Comparison of ENCODE assay signal across 16 cellular contexts in genomic region chr14:54221971-54222370, GRCh38.
A peak's percentile ranks its signal among the peaks of the same experiment; 100 is the strongest.
DNase-seq lines count a peak whose midpoint lies in the region; ATAC-seq and TF ChIP-seq lines count a peak whose summit lies in the region.
"Had no signal": no experiment of that assay in that cellular context is flagged by ENCODE, and none has a peak within 500 bp of the region (broad histone marks: within the 10 kb centered on the region; RNA-seq: fewer than 3 reads in every experiment).

No MANE protein-coding gene starts in this region.

- peak overlapping the region; percentile 82 for H3K4me3 Mint-ChIP-seq in nephron progenitor cell
- H3K4me3 Mint-ChIP-seq: B cell had no signal

- H3K9me2 ChIP-seq in OCI-LY7 (ENCODE audit: insufficient read depth, low read length) = no peaks in the 10 kb centered on the region

- DNase-seq in left ventricle myocardium superior = peak; percentile 40
- no peak for DNase-seq in Right ventricle myocardium superior
- DNase-seq in cerebellar cortex (ENCODE audit: low spot score) = peak; percentile 61
- no peak for DNase-seq in nephron progenitor cell
- DNase-seq in OCI-LY7 (ENCODE audit: low spot score) = no peak
- DNase-seq in UCSD-AML1 (lab: John Stamatoyannopoulos, UW; ENCODE audit: unreplicated experiment) = no peak
- DNase-seq: DMS79, KBM-7, NCI-H1092, NCI-H1436 treated with DMSO at 0.1 percent for 48 hours, NCI-H1930, PC-3, SHP77 had no signal

- no peak overlapping the region for H3K4me3 ChIP-seq in OCI-LY7 (ENCODE audit: low read depth, low read length, poor library complexity, severe bottlenecking)

- POLR2A ChIA-PET in OCI-LY7 (lab: Charles Lee) = interaction anchor here (1.0 to 1.3 kb wide), 2 partner anchors 9 to 22 kb away, joined by 3 read pairs; no protein-coding TSS in a partner anchor

- H4K20me1 ChIP-seq in OCI-LY7 (ENCODE audit: insufficient read depth, low read length) = no peaks in the 10 kb centered on the region

- peaks cover 92% of the 10 kb centered on the region for H3K4me1 Mint-ChIP-seq in nephron progenitor cell

- no peaks in the 10 kb centered on the region for H3K9me3 ChIP-seq in OCI-LY7 (ENCODE audit: low read length)

- H3K9me3 Mint-ChIP-seq in nephron progenitor cell = peaks cover under 1% of the 10 kb centered on the region

- no peaks in the 10 kb centered on the region for H3K27me3 Mint-ChIP-seq in nephron progenitor cell (ENCODE audit: low read depth, poor library complexity)

- H3K4me1 ChIP-seq in OCI-LY7 (ENCODE audit: insufficient read depth, low read length, poor library complexity, severe bottlenecking) = no peaks in the 10 kb centered on the region

- H3K27ac ChIP-seq in OCI-LY7 (ENCODE audit: low read depth, low read length, poor library complexity, severe bottlenecking) = no peak overlapping the region

- no TSS peak for BruUV-seq in OCI-LY7 (replicated peaks; lab: Mats Ljungman, UMichigan)

- H2AFZ ChIP-seq in OCI-LY7 (ENCODE audit: low read length) = no peak overlapping the region

- intact Hi-C loops in left ventricle myocardium superior (cut with micrococcal nuclease) (no loop called here), Right ventricle myocardium superior (cut with DNase I) (no loop called here), OCI-LY7 (cut with micrococcal nuclease; ENCODE audit: unreplicated experiment) (no loop called here)

- H3K36me3 ChIP-seq in OCI-LY7 (ENCODE audit: insufficient read depth, low read length) = no peaks in the 10 kb centered on the region

- H3K4me2 ChIP-seq in OCI-LY7 (ENCODE audit: low read length) = no peak overlapping the region

- CTCF ChIA-PET in OCI-LY7 (lab: Charles Lee; ENCODE audit: unreplicated experiment) = no interaction called here

- TF ChIP-seq CTCF in nephron progenitor cell (IDR thresholded peaks at IDR 0.05) (no peak), OCI-LY7 (conservative IDR thresholded peaks at IDR 0.05; ENCODE audit: low read length) (no peak)

- ATAC-seq in left ventricle myocardium superior = peak; percentile 32
- no peak for ATAC-seq in Right ventricle myocardium superior (ENCODE audit: poor library complexity)
- ATAC-seq in HG03469 (IDR thresholded peaks at IDR 0.05; ENCODE audit: unreplicated experiment) = no peak
- ATAC-seq: PC-3 had no signal

- no peaks in the 10 kb centered on the region for H3K79me2 ChIP-seq in OCI-LY7 (ENCODE audit: insufficient read depth, low read depth, low read length)

- H3K27ac Mint-ChIP-seq in nephron progenitor cell = peak overlapping the region; percentile 71
- H3K27ac Mint-ChIP-seq: B cell, CD14-positive monocyte had no signal

- H3K36me3 Mint-ChIP-seq in nephron progenitor cell (ENCODE audit: low read depth) = peaks cover under 1% of the 10 kb centered on the region
- H3K36me3 Mint-ChIP-seq: CD14-positive monocyte had no signal

Comparison
In these comparisons a context has a peak if more than half of its experiments do, and no peak if none do; other contexts are left out.
1. DNase-seq: peak in left ventricle myocardium superior (single experiment) and cerebellar cortex (single experiment); none in Right ventricle myocardium superior (single experiment), nephron progenitor cell (single experiment), OCI-LY7 (single experiment) and UCSD-AML1 (single experiment).